ENCODE assay signal across 27 cellular contexts in genomic region chr13:52664269-52664668, GRCh38.
"Had no signal": no experiment of that assay in that cellular context is flagged by ENCODE, and none has a peak within 500 bp of the region (broad histone marks: within the 10 kb centered on the region; RNA-seq: fewer than 3 reads in every experiment).

No MANE protein-coding gene starts in this region.

- H3K27ac Mint-ChIP-seq: activated B cell treated with CpG ODN at 0.5 μM for 24 hours; activated CD8-positive, alpha-beta memory T cell treated with anti-CD3 and anti-CD28 coated beads, Interleukin-2, amount 10 ng/mL, durations not matched to agents 7 days and 5 days; activated CD8-positive, alpha-beta T cell treated with anti-CD3 and anti-CD28 coated beads, Interleukin-2, amount 10 ng/mL, durations not matched to agents 7 days and 5 days; activated naive CD4-positive, alpha-beta T cell treated with anti-CD3 and anti-CD28 coated beads for 36 hours; activated T-helper 2 cell treated with anti-CD3 and anti-CD28 coated beads, Interferon-gamma antibody, Interleukin-2, Interleukin-4, amounts not matched to agents 10 μg/mL and 5 μg/mL and 100 μg/mL, durations not matched to agents 14 hours and 24 hours and 36 hours; brain had no signal

- ATAC-seq: activated CD4-positive, CD25-positive, alpha-beta regulatory T cell treated with anti-CD3 and anti-CD28 coated beads, Interleukin-2, amount 50 U/mL, for 24 hours; activated CD8-positive, alpha-beta memory T cell treated with anti-CD3 and anti-CD28 coated beads, Interleukin-2, amount 10 ng/mL, durations not matched to agents 7 days and 5 days; activated CD8-positive, alpha-beta T cell treated with anti-CD3 and anti-CD28 coated beads, Interleukin-2, amount 10 ng/mL, durations not matched to agents 7 days and 5 days; esophagus mucosa had no signal

- H3K4me3 Mint-ChIP-seq: activated B cell treated with CpG ODN at 0.5 μM for 24 hours; activated CD8-positive, alpha-beta memory T cell treated with anti-CD3 and anti-CD28 coated beads, Interleukin-2, amount 10 ng/mL, durations not matched to agents 7 days and 5 days; activated CD8-positive, alpha-beta T cell treated with anti-CD3 and anti-CD28 coated beads, Interleukin-2, amount 10 ng/mL, durations not matched to agents 7 days and 5 days; activated naive CD4-positive, alpha-beta T cell treated with anti-CD3 and anti-CD28 coated beads for 36 hours; activated naive CD8-positive, alpha-beta T cell; brain had no signal

- H3K9me3 ChIP-seq: ascending aorta, breast epithelium, colonic mucosa had no signal

- H3K9me3 Mint-ChIP-seq: activated B cell treated with CpG ODN at 0.5 μM for 24 hours; activated naive CD4-positive, alpha-beta T cell treated with anti-CD3 and anti-CD28 coated beads for 36 hours; activated T-helper 2 cell treated with anti-CD3 and anti-CD28 coated beads, Interferon-gamma antibody, Interleukin-2, Interleukin-4, amounts not matched to agents 10 μg/mL and 5 μg/mL and 100 μg/mL, durations not matched to agents 14 hours and 24 hours and 36 hours; brain had no signal

- H3K27me3 Mint-ChIP-seq: activated B cell treated with CpG ODN at 0.5 μM for 24 hours; activated CD8-positive, alpha-beta memory T cell treated with anti-CD3 and anti-CD28 coated beads, Interleukin-2, amount 10 ng/mL, durations not matched to agents 7 days and 5 days; activated naive CD8-positive, alpha-beta T cell; brain had no signal

- H3K27ac ChIP-seq: ascending aorta, breast epithelium, cardiac muscle cell, colonic mucosa, WERI-Rb-1 had no signal

- H3K4me1 ChIP-seq: ascending aorta, breast epithelium, colonic mucosa had no signal

- H3K27me3 ChIP-seq: ascending aorta, breast epithelium, cardiac muscle cell, colonic mucosa had no signal

- H3K36me3 ChIP-seq: breast epithelium, WERI-Rb-1 had no signal

- DNase-seq: activated B cell treated with CpG ODN at 0.5 μM for 24 hours; activated CD4-positive, alpha-beta T cell treated with anti-CD3 and anti-CD28 coated beads for 48 hours; activated CD4-positive, alpha-beta T cell treated with anti-CD3 and anti-CD28 coated beads, Interleukin-2, amount 50 U/mL, for 1 hour; activated CD4-positive, alpha-beta T cell treated with anti-CD3 and anti-CD28 coated beads, Interleukin-2, amount 50 U/mL, for 48 hours; activated CD8-positive, alpha-beta memory T cell treated with anti-CD3 and anti-CD28 coated beads, Interleukin-2, amount 10 ng/mL, durations not matched to agents 7 days and 5 days; activated CD8-positive, alpha-beta memory T cell treated with anti-CD3 and anti-CD28 coated beads, Interleukin-2, amount 50 U/mL, for 4 hours; activated CD8-positive, alpha-beta T cell treated with anti-CD3 and anti-CD28 coated beads, Interleukin-2, amount 10 ng/mL, durations not matched to agents 7 days and 5 days; activated effector memory CD4-positive, alpha-beta T cell treated with anti-CD3 and anti-CD28 coated beads, Interleukin-2, amount 50 U/mL, for 16 hours; activated naive CD4-positive, alpha-beta T cell treated with anti-CD3 and anti-CD28 coated beads for 36 hours; activated T-cell treated with anti-CD3 and anti-CD28 coated beads, Interleukin-2, amount 50 U/mL, for 1 hour; central memory CD4-positive, alpha-beta T cell; cerebellar nuclear complex; colonic mucosa; effector CD8-positive, alpha-beta T cell; foreskin fibroblast; head of caudate nucleus; hippocampal formation; T1000; WERI-Rb-1 had no signal

- H3K4me3 ChIP-seq: ascending aorta, breast epithelium, cardiac muscle cell, colonic mucosa had no signal
